ENCODE assay signal across 1 cellular context in genomic region chr1:201826830-201827229, GRCh38.
TF ChIP-seq lines count a peak whose summit lies in the region.

No MANE protein-coding gene starts in this region.

TF ChIP-seq in GM23338, 12 proteins besides CTCF, POLR2A, EP300 and RAD21 (continued from another document):
- no peak for TF ChIP-seq EZH2 (IDR thresholded peaks at IDR 0.05; ENCODE audit: low read depth, unreplicated experiment)
- no peak for TF ChIP-seq ZNF331 (CRISPR knock-in tag; IDR thresholded peaks at IDR 0.05; ENCODE audit: low read depth)
- no peak for TF ChIP-seq STAT1 (IDR thresholded peaks at IDR 0.05; ENCODE audit: unreplicated experiment)
- TF ChIP-seq NANOG (IDR thresholded peaks at IDR 0.05; ENCODE audit: borderline replicate concordance) = no peak
TF ChIP-seq in GM23338: peak in this region for 0.
